21 cellular contexts compared by ENCODE assay signal in the genomic region with DNA sequence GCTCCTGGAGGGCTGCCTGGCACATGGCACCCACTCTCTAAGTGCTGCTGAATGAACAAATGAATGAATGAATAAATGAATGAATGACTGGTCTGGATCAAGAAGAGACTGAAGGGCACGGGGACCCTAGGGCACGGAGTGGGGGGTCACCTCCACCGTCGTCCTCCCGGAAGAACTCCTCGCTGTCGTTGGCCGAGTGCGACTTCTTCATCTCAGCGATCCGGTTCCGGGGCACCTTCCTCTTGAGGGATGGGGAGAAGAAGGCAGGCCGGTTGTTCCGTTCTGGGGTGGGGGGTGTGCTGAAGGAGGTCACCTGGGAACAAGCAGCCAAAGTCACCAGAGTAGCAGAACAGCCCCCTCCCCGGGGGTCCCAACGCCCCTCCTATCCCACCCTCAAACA. TPM values are rescaled to one million over a fixed set of nuclear protein-coding genes. Genes with fewer than 3 reads are reported as not detected.
DNase-seq lines count a peak whose midpoint lies in the region; ATAC-seq and TF ChIP-seq lines count a peak whose summit lies in the region.
"Had no signal": no experiment of that assay in that cellular context is flagged by ENCODE, and none has a peak within 500 bp of the region (broad histone marks: within the 10 kb centered on the region; RNA-seq: fewer than 3 reads in every experiment).

No MANE protein-coding gene starts in this region.

- peaks cover 21% of the 10 kb centered on the region for H3K36me3 ChIP-seq in osteoblast (ENCODE audit: insufficient read depth, low read length)
- H3K36me3 ChIP-seq in WERI-Rb-1, result peaks cover 13% of the 10 kb centered on the region

- ATAC-seq in left cardiac atrium (no peak), GM21619 (IDR thresholded peaks at IDR 0.05; ENCODE audit: unreplicated experiment) (no peak)

- H3K79me2 ChIP-seq in osteoblast (ENCODE audit: insufficient read depth, low read length), result no peaks in the 10 kb centered on the region

- H3K27ac Mint-ChIP-seq in activated T-cell treated with anti-CD3 and anti-CD28 coated beads, Interleukin-2, amount 50 U/mL, for 24 hours, result no peak overlapping the region
- peak overlapping the region; percentile 52 for H3K27ac Mint-ChIP-seq in glutamatergic neuron (ENCODE audit: unreplicated experiment)

- intact Hi-C loops in left cardiac atrium (cut with DNase I), result no loop called here

- no peak for TF ChIP-seq CTCF in glutamatergic neuron (IDR thresholded peaks at IDR 0.05; ENCODE audit: partially characterized antibody, unreplicated experiment)
- no peak for TF ChIP-seq CTCF in osteoblast (IDR thresholded peaks at IDR 0.05; ENCODE audit: extremely low read depth, low read depth, low read length)
- TF ChIP-seq CTCF in WERI-Rb-1 (IDR thresholded peaks at IDR 0.05; ENCODE audit: low read depth, low read length), result no peak

- H3K4me1 ChIP-seq in osteoblast (ENCODE audit: insufficient read depth, low read length), result peaks cover 21% of the 10 kb centered on the region

- H2AFZ ChIP-seq in osteoblast (ENCODE audit: low read length), result no peak overlapping the region
- H2AFZ ChIP-seq: GM23248, PC-9 had no signal

- peaks cover 65% of the 10 kb centered on the region for H3K36me3 Mint-ChIP-seq in activated T-cell treated with anti-CD3 and anti-CD28 coated beads, Interleukin-2, amount 50 U/mL, for 24 hours (ENCODE audit: low read depth)
- H3K36me3 Mint-ChIP-seq in glutamatergic neuron (ENCODE audit: unreplicated experiment), result no peaks in the 10 kb centered on the region

- H3K9me3 ChIP-seq in osteoblast (ENCODE audit: low read depth, low read length) (no peaks in the 10 kb centered on the region), WERI-Rb-1 (ENCODE audit: severe bottlenecking) (no peaks in the 10 kb centered on the region)

- H3K4me1 Mint-ChIP-seq in activated T-cell treated with anti-CD3 and anti-CD28 coated beads, Interleukin-2, amount 50 U/mL, for 24 hours (ENCODE audit: low read depth), result no peaks in the 10 kb centered on the region
- H3K4me1 Mint-ChIP-seq in glutamatergic neuron (ENCODE audit: low read depth, unreplicated experiment), result peaks cover 20% of the 10 kb centered on the region

- H3K27me3 Mint-ChIP-seq in activated T-cell treated with anti-CD3 and anti-CD28 coated beads, Interleukin-2, amount 50 U/mL, for 24 hours, result no peaks in the 10 kb centered on the region
- peaks cover 6% of the 10 kb centered on the region for H3K27me3 Mint-ChIP-seq in glutamatergic neuron (ENCODE audit: unreplicated experiment)

- H3K27me3 ChIP-seq in osteoblast (ENCODE audit: insufficient read depth, low read length), result no peaks in the 10 kb centered on the region
- H3K27me3 ChIP-seq in WERI-Rb-1 (ENCODE audit: insufficient read depth, low read depth, severe bottlenecking), result no peaks in the 10 kb centered on the region

- no peak overlapping the region for H3K4me2 ChIP-seq in osteoblast (ENCODE audit: insufficient read depth, low read length)
- H3K4me2 ChIP-seq: KMS-11, PC-9 had no signal

- no peaks in the 10 kb centered on the region for H3K9me3 Mint-ChIP-seq in activated T-cell treated with anti-CD3 and anti-CD28 coated beads, Interleukin-2, amount 50 U/mL, for 24 hours
- H3K9me3 Mint-ChIP-seq in glutamatergic neuron (ENCODE audit: unreplicated experiment), result peaks cover 10% of the 10 kb centered on the region

- H3K4me3 ChIP-seq in osteoblast (ENCODE audit: insufficient read depth, low read length) (no peak overlapping the region), WERI-Rb-1 (ENCODE audit: low read depth, low read length) (no peak overlapping the region)
- H3K4me3 ChIP-seq: GM23248, PC-9 had no signal

- peak overlapping the region; percentile 100 for H3K27ac ChIP-seq in osteoblast (ENCODE audit: low read depth, low read length)
- no peak overlapping the region for H3K27ac ChIP-seq in WERI-Rb-1
- H3K27ac ChIP-seq: GM23248, KMS-11, PC-9 had no signal

- H4K20me1 ChIP-seq in osteoblast (ENCODE audit: insufficient read depth, low read length), result peaks cover 18% of the 10 kb centered on the region

- no peak overlapping the region for H3K4me3 Mint-ChIP-seq in activated T-cell treated with anti-CD3 and anti-CD28 coated beads, Interleukin-2, amount 50 U/mL, for 24 hours
- peak overlapping the region; percentile 30 for H3K4me3 Mint-ChIP-seq in glutamatergic neuron (ENCODE audit: unreplicated experiment)

- DNase-seq in activated T-cell treated with anti-CD3 and anti-CD28 coated beads, Interleukin-2, amount 50 U/mL, for 24 hours, result peak; percentile 12
- no peak for DNase-seq in activated T-cell treated with anti-CD3 and anti-CD28 coated beads, Interleukin-2, amount 50 U/mL, for 48 hours
- DNase-seq in glutamatergic neuron (no peak), osteoblast (ENCODE audit: insufficient read length, low spot score, missing footprints) (no peak), left cardiac atrium (no peak), WERI-Rb-1 (no peak)
- DNase-seq: 8988T, C1 segment of cervical spinal cord, GF-D8, GM23248, HCEC 1CT, NCI-H1092 treated with DMSO at 0.1 percent for 48 hours, NCI-H1436 treated with DMSO at 0.1 percent for 48 hours, NCI-H1930, NCI-H2227 treated with DMSO at 0.1 percent for 48 hours, NCI-H510A, NCI-H748 treated with DMSO at 0.1 percent for 48 hours, PC-9, SHP77 treated with DMSO at 0.1 percent for 48 hours had no signal

RNA-seq across cellular contexts. Expression of gene NUP50, which starts 36.0 kb away (rescaled TPM):
- total RNA-seq in glutamatergic neuron (ENCODE audit: unreplicated experiment) (79.0 TPM), osteoblast (34.8 and 54.3 TPM in 2 replicates), left cardiac atrium (10 to 100 TPM; 21.9 to 25.0 TPM)

RNA-seq across cellular contexts. Expression of gene KIAA0930, which starts 41.0 kb away (rescaled TPM):
- total RNA-seq in glutamatergic neuron (ENCODE audit: unreplicated experiment) (170 TPM), osteoblast (31.8 and 43.4 TPM in 2 replicates), left cardiac atrium (10 to 100 TPM; 25.8 to 38.5 TPM)
